ENCODE assay signal across 31 cellular contexts in genomic region chr6:127032971-127033370, GRCh38.
"Had no signal": no experiment of that assay in that cellular context is flagged by ENCODE, and none has a peak within 500 bp of the region (broad histone marks: within the 10 kb centered on the region; RNA-seq: fewer than 3 reads in every experiment).

No MANE protein-coding gene starts in this region.

- H3K9me3 Mint-ChIP-seq: activated B cell treated with CpG ODN at 0.5 μM for 24 hours; activated CD4-positive, alpha-beta memory T cell treated with anti-CD3 and anti-CD28 coated beads for 36 hours; activated CD4-positive, alpha-beta T cell treated with anti-CD3 and anti-CD28 coated beads, Interleukin-2, amount 10 ng/mL, durations not matched to agents 24 days and 14 days; activated CD8-positive, alpha-beta T cell treated with anti-CD3 and anti-CD28 coated beads for 36 hours; activated naive CD4-positive, alpha-beta T cell treated with anti-CD3 and anti-CD28 coated beads, Interleukin-2, amount 10 ng/mL, durations not matched to agents 7 days and 5 days; activated naive CD4-positive, alpha-beta T cell treated with anti-CD3 and anti-CD28 coated beads, Interleukin-2, amount 50 U/mL, for 24 hours; activated naive CD8-positive, alpha-beta T cell treated with anti-CD3 and anti-CD28 coated beads, Interleukin-2, amount 10 ng/mL, durations not matched to agents 7 days and 5 days; activated naive CD8-positive, alpha-beta T cell treated with anti-CD3 and anti-CD28 coated beads, Interleukin-2, amount 50 U/mL, for 24 hours; activated T-cell treated with anti-CD3 and anti-CD28 coated beads, Interleukin-2, amount 50 U/mL, for 4 hours; activated T-cell treated with anti-CD3 and anti-CD28 coated beads, Interleukin-2, amount 50 U/mL, for 72 hours; activated T-helper 2 cell treated with anti-CD3 and anti-CD28 coated beads, Interferon-gamma antibody, Interleukin-2, Interleukin-4, amounts not matched to agents 10 μg/mL and 5 μg/mL and 100 μg/mL, durations not matched to agents 14 hours and 24 hours and 36 hours; brain; central memory CD8-positive, alpha-beta T cell; T-helper 1 cell treated with Interleukin-12 subunit alpha and Interleukin-12 subunit beta and Interleukin-4 antibody, amounts not matched to agents 30 μg/mL and 1 μg/mL, for 36 hours; T-helper 2 cell treated with Interferon-gamma antibody and Interleukin-4, amounts not matched to agents 5 μg/mL and 100 μg/mL, for 36 hours had no signal

- H3K4me1 Mint-ChIP-seq: activated B cell treated with CpG ODN at 0.5 μM for 24 hours; activated CD4-positive, alpha-beta T cell treated with anti-CD3 and anti-CD28 coated beads, Interleukin-2, amount 10 ng/mL, durations not matched to agents 24 days and 14 days; activated naive CD4-positive, alpha-beta T cell treated with anti-CD3 and anti-CD28 coated beads, Interleukin-2, amount 10 ng/mL, durations not matched to agents 7 days and 5 days; activated naive CD4-positive, alpha-beta T cell treated with anti-CD3 and anti-CD28 coated beads, Interleukin-2, amount 50 U/mL, for 24 hours; activated naive CD8-positive, alpha-beta T cell treated with anti-CD3 and anti-CD28 coated beads, Interleukin-2, amount 10 ng/mL, durations not matched to agents 7 days and 5 days; activated naive CD8-positive, alpha-beta T cell treated with anti-CD3 and anti-CD28 coated beads, Interleukin-2, amount 50 U/mL, for 24 hours; brain; central memory CD8-positive, alpha-beta T cell had no signal

- H3K27me3 Mint-ChIP-seq: activated B cell treated with CpG ODN at 0.5 μM for 24 hours; activated CD4-positive, alpha-beta T cell treated with anti-CD3 and anti-CD28 coated beads, Interleukin-2, amount 10 ng/mL, durations not matched to agents 24 days and 14 days; activated naive CD4-positive, alpha-beta T cell treated with anti-CD3 and anti-CD28 coated beads, Interleukin-2, amount 10 ng/mL, durations not matched to agents 7 days and 5 days; activated naive CD8-positive, alpha-beta T cell; activated naive CD8-positive, alpha-beta T cell treated with anti-CD3 and anti-CD28 coated beads, Interleukin-2, amount 10 ng/mL, durations not matched to agents 7 days and 5 days; activated naive CD8-positive, alpha-beta T cell treated with anti-CD3 and anti-CD28 coated beads, Interleukin-2, amount 50 U/mL, for 24 hours; central memory CD8-positive, alpha-beta T cell had no signal

- H3K27ac Mint-ChIP-seq: activated B cell treated with CpG ODN at 0.5 μM for 24 hours; activated CD4-positive, alpha-beta memory T cell treated with anti-CD3 and anti-CD28 coated beads for 36 hours; activated CD4-positive, alpha-beta T cell treated with anti-CD3 and anti-CD28 coated beads, Interleukin-2, amount 10 ng/mL, durations not matched to agents 24 days and 14 days; activated CD8-positive, alpha-beta T cell treated with anti-CD3 and anti-CD28 coated beads for 36 hours; activated naive CD4-positive, alpha-beta T cell treated with anti-CD3 and anti-CD28 coated beads, Interleukin-2, amount 10 ng/mL, durations not matched to agents 7 days and 5 days; activated naive CD4-positive, alpha-beta T cell treated with anti-CD3 and anti-CD28 coated beads, Interleukin-2, amount 50 U/mL, for 24 hours; activated naive CD8-positive, alpha-beta T cell; activated naive CD8-positive, alpha-beta T cell treated with anti-CD3 and anti-CD28 coated beads, Interleukin-2, amount 10 ng/mL, durations not matched to agents 7 days and 5 days; activated naive CD8-positive, alpha-beta T cell treated with anti-CD3 and anti-CD28 coated beads, Interleukin-2, amount 50 U/mL, for 24 hours; activated T-cell treated with anti-CD3 and anti-CD28 coated beads, Interleukin-2, amount 50 U/mL, for 72 hours; activated T-helper 2 cell treated with anti-CD3 and anti-CD28 coated beads, Interferon-gamma antibody, Interleukin-2, Interleukin-4, amounts not matched to agents 10 μg/mL and 5 μg/mL and 100 μg/mL, durations not matched to agents 14 hours and 24 hours and 36 hours; brain; T-helper 1 cell treated with Interleukin-12 subunit alpha and Interleukin-12 subunit beta and Interleukin-4 antibody, amounts not matched to agents 30 μg/mL and 1 μg/mL, for 36 hours; T-helper 2 cell treated with Interferon-gamma antibody and Interleukin-4, amounts not matched to agents 5 μg/mL and 100 μg/mL, for 36 hours had no signal

- H3K4me3 Mint-ChIP-seq: activated B cell treated with CpG ODN at 0.5 μM for 24 hours; activated CD4-positive, alpha-beta memory T cell treated with anti-CD3 and anti-CD28 coated beads for 36 hours; activated CD4-positive, alpha-beta T cell treated with anti-CD3 and anti-CD28 coated beads, Interleukin-2, amount 10 ng/mL, durations not matched to agents 24 days and 14 days; activated CD8-positive, alpha-beta T cell treated with anti-CD3 and anti-CD28 coated beads for 36 hours; activated naive CD4-positive, alpha-beta T cell treated with anti-CD3 and anti-CD28 coated beads, Interleukin-2, amount 10 ng/mL, durations not matched to agents 7 days and 5 days; activated naive CD4-positive, alpha-beta T cell treated with anti-CD3 and anti-CD28 coated beads, Interleukin-2, amount 50 U/mL, for 24 hours; activated naive CD8-positive, alpha-beta T cell; activated naive CD8-positive, alpha-beta T cell treated with anti-CD3 and anti-CD28 coated beads, Interleukin-2, amount 10 ng/mL, durations not matched to agents 7 days and 5 days; activated naive CD8-positive, alpha-beta T cell treated with anti-CD3 and anti-CD28 coated beads, Interleukin-2, amount 50 U/mL, for 24 hours; activated T-cell treated with anti-CD3 and anti-CD28 coated beads, Interleukin-2, amount 50 U/mL, for 4 hours; activated T-cell treated with anti-CD3 and anti-CD28 coated beads, Interleukin-2, amount 50 U/mL, for 72 hours; brain; central memory CD8-positive, alpha-beta T cell; T-helper 1 cell treated with Interleukin-12 subunit alpha and Interleukin-12 subunit beta and Interleukin-4 antibody, amounts not matched to agents 30 μg/mL and 1 μg/mL, for 36 hours; T-helper 2 cell treated with Interferon-gamma antibody and Interleukin-4, amounts not matched to agents 5 μg/mL and 100 μg/mL, for 36 hours had no signal

- ATAC-seq: activated CD8-positive, alpha-beta T cell treated with anti-CD3 and anti-CD28 coated beads for 36 hours; activated naive CD8-positive, alpha-beta T cell treated with anti-CD3 and anti-CD28 coated beads, Interleukin-2, amount 50 U/mL, for 24 hours; activated T-cell treated with anti-CD3 and anti-CD28 coated beads, Interleukin-2, amount 50 U/mL, for 4 hours; activated T-cell treated with anti-CD3 and anti-CD28 coated beads, Interleukin-2, amount 50 U/mL, for 72 hours had no signal

- DNase-seq: activated B cell treated with CpG ODN at 0.5 μM for 24 hours; activated CD4-positive, alpha-beta memory T cell treated with anti-CD3 and anti-CD28 coated beads for 36 hours; activated CD4-positive, alpha-beta T cell treated with anti-CD3 and anti-CD28 coated beads for 4 hours; activated CD4-positive, alpha-beta T cell treated with anti-CD3 and anti-CD28 coated beads, Interleukin-2, amount 10 ng/mL, durations not matched to agents 24 days and 14 days; activated CD4-positive, alpha-beta T cell treated with anti-CD3 and anti-CD28 coated beads, Interleukin-2, amount 50 U/mL, for 1 hour; activated CD4-positive, alpha-beta T cell treated with anti-CD3 and anti-CD28 coated beads, Interleukin-2, amount 50 U/mL, for 4 hours; activated CD4-positive, CD25-positive, alpha-beta regulatory T cell treated with anti-CD3 and anti-CD28 coated beads, Interleukin-2, amount 50 U/mL, for 72 hours; activated CD8-positive, alpha-beta memory T cell treated with anti-CD3 and anti-CD28 coated beads, Interleukin-2, amount 50 U/mL, for 4 hours; activated CD8-positive, alpha-beta T cell treated with anti-CD3 and anti-CD28 coated beads for 36 hours; activated effector memory CD4-positive, alpha-beta T cell treated with Interleukin-2 at 50 U/mL for 16 hours; activated gamma-delta T cell; activated naive CD4-positive, alpha-beta T cell treated with anti-CD3 and anti-CD28 coated beads, Interleukin-2, amount 10 ng/mL, durations not matched to agents 7 days and 5 days; activated naive CD4-positive, alpha-beta T cell treated with Interleukin-2 at 50 U/mL for 16 hours; activated naive CD8-positive, alpha-beta T cell treated with anti-CD3 and anti-CD28 coated beads, Interleukin-2, amount 10 ng/mL, durations not matched to agents 7 days and 5 days; activated naive CD8-positive, alpha-beta T cell treated with anti-CD3 and anti-CD28 coated beads, Interleukin-2, amount 50 U/mL, for 24 hours; activated T-cell treated with anti-CD3 and anti-CD28 coated beads for 4 hours; activated T-cell treated with anti-CD3 and anti-CD28 coated beads, Interleukin-2, amount 50 U/mL, for 1 hour; activated T-cell treated with anti-CD3 and anti-CD28 coated beads, Interleukin-2, amount 50 U/mL, for 4 hours; activated T-cell treated with anti-CD3 and anti-CD28 coated beads, Interleukin-2, amount 50 U/mL, for 72 hours; amygdala; anterior cingulate cortex; T-helper 1 cell; T-helper 2 cell; T-helper 9 cell had no signal

- H3K36me3 Mint-ChIP-seq: activated CD4-positive, alpha-beta memory T cell treated with anti-CD3 and anti-CD28 coated beads for 36 hours; activated naive CD4-positive, alpha-beta T cell treated with anti-CD3 and anti-CD28 coated beads, Interleukin-2, amount 10 ng/mL, durations not matched to agents 7 days and 5 days; activated naive CD4-positive, alpha-beta T cell treated with anti-CD3 and anti-CD28 coated beads, Interleukin-2, amount 50 U/mL, for 24 hours; activated naive CD8-positive, alpha-beta T cell; activated naive CD8-positive, alpha-beta T cell treated with anti-CD3 and anti-CD28 coated beads, Interleukin-2, amount 10 ng/mL, durations not matched to agents 7 days and 5 days; brain had no signal
